ENCODE assay signal across 10 cellular contexts in genomic region chr16:20911361-20911760, GRCh38. TPM values are rescaled to one million over a fixed set of nuclear protein-coding genes. Genes with fewer than 3 reads are reported as not detected.
DNase-seq lines count a peak whose midpoint lies in the region; ATAC-seq and TF ChIP-seq lines count a peak whose summit lies in the region.
"Had no signal": no experiment of that assay in that cellular context is flagged by ENCODE, and none has a peak within 500 bp of the region (broad histone marks: within the 10 kb centered on the region; RNA-seq: fewer than 3 reads in every experiment).

No MANE protein-coding gene starts in this region.

- H3K9me3 Mint-ChIP-seq in activated CD4-positive, alpha-beta T cell treated with anti-CD3 and anti-CD28 coated beads, Interleukin-2, amount 10 ng/mL, durations not matched to agents 24 days and 14 days = no peaks in the 10 kb centered on the region
- H3K9me3 Mint-ChIP-seq in activated CD4-positive, alpha-beta memory T cell treated with anti-CD3 and anti-CD28 coated beads, Interleukin-2, amount 10 ng/mL, durations not matched to agents 7 days and 5 days = no peaks in the 10 kb centered on the region

- H3K27me3 Mint-ChIP-seq in activated CD4-positive, alpha-beta T cell treated with anti-CD3 and anti-CD28 coated beads, Interleukin-2, amount 10 ng/mL, durations not matched to agents 24 days and 14 days = no peaks in the 10 kb centered on the region
- H3K27me3 Mint-ChIP-seq in activated CD4-positive, alpha-beta memory T cell treated with anti-CD3 and anti-CD28 coated beads, Interleukin-2, amount 10 ng/mL, durations not matched to agents 7 days and 5 days = no peaks in the 10 kb centered on the region
- H3K27me3 Mint-ChIP-seq: B cell had no signal

- peaks cover 20% of the 10 kb centered on the region for H3K36me3 Mint-ChIP-seq in activated CD4-positive, alpha-beta T cell treated with anti-CD3 and anti-CD28 coated beads, Interleukin-2, amount 10 ng/mL, durations not matched to agents 24 days and 14 days (ENCODE audit: low read depth)
- H3K36me3 Mint-ChIP-seq in activated CD4-positive, alpha-beta memory T cell treated with anti-CD3 and anti-CD28 coated beads, Interleukin-2, amount 10 ng/mL, durations not matched to agents 7 days and 5 days (ENCODE audit: low read depth) = peaks cover 46% of the 10 kb centered on the region

- H3K4me3 ChIP-seq in fibroblast of pulmonary artery (replicated peaks; ENCODE audit: low read depth, low read length) (no peak overlapping the region), subcutaneous abdominal adipose tissue (ENCODE audit: low read depth in 1 of 5, low read length in 5 of 5) (no peak overlapping the region)
- H3K4me3 ChIP-seq: dorsolateral prefrontal cortex had no signal

- no peaks in the 10 kb centered on the region for H3K9me3 ChIP-seq in subcutaneous abdominal adipose tissue (ENCODE audit: control insufficient read depth in 5 of 5, low read length in 5 of 5)

- peak overlapping the region; percentile 8 to 79 (median 35) for H3K9ac ChIP-seq in subcutaneous abdominal adipose tissue (ENCODE audit: low read length in 5 of 5)

- intact Hi-C loops in activated CD4-positive, alpha-beta T cell treated with anti-CD3 and anti-CD28 coated beads, Interleukin-2, amount 10 ng/mL, durations not matched to agents 24 days and 14 days (cut with micrococcal nuclease) = loop anchor here (1.0 to 5.0 kb wide), 3 partner anchors 11 to 39 kb away; partner anchors contain the start of genes DCUN1D3 and LYRM1

- H3K36me3 ChIP-seq in subcutaneous abdominal adipose tissue (ENCODE audit: control insufficient read depth in 5 of 5, insufficient read depth in 5 of 5, low read length in 5 of 5) = no peaks in the 10 kb centered on the region

- peak overlapping the region; percentile 62 for H3K4me3 Mint-ChIP-seq in activated CD4-positive, alpha-beta T cell treated with anti-CD3 and anti-CD28 coated beads, Interleukin-2, amount 10 ng/mL, durations not matched to agents 24 days and 14 days
- peak overlapping the region; percentile 0 for H3K4me3 Mint-ChIP-seq in activated CD4-positive, alpha-beta memory T cell treated with anti-CD3 and anti-CD28 coated beads, Interleukin-2, amount 10 ng/mL, durations not matched to agents 7 days and 5 days
- H3K4me3 Mint-ChIP-seq: B cell had no signal

- TF ChIP-seq POLR2A in GM18505 (IDR thresholded peaks at IDR 0.05; ENCODE audit: borderline replicate concordance, extremely low read depth, insufficient read depth, insufficient read length) = no peak

- peaks cover 25 to 78% (median 70%) of the 10 kb centered on the region in 5 donors for H3K4me1 ChIP-seq in subcutaneous abdominal adipose tissue (ENCODE audit: control insufficient read depth in 5 of 5, insufficient read depth in 5 of 5, low read length in 5 of 5)

- H3K27ac ChIP-seq in subcutaneous abdominal adipose tissue (ENCODE audit: low read depth, low read length) = peak overlapping the region; percentile 97

- peaks cover 38% of the 10 kb centered on the region for H3K4me1 Mint-ChIP-seq in activated CD4-positive, alpha-beta T cell treated with anti-CD3 and anti-CD28 coated beads, Interleukin-2, amount 10 ng/mL, durations not matched to agents 24 days and 14 days
- H3K4me1 Mint-ChIP-seq in activated CD4-positive, alpha-beta memory T cell treated with anti-CD3 and anti-CD28 coated beads, Interleukin-2, amount 10 ng/mL, durations not matched to agents 7 days and 5 days = peaks cover 67% of the 10 kb centered on the region

- TF ChIP-seq CTCF in fibroblast of pulmonary artery (IDR thresholded peaks at IDR 0.05; ENCODE audit: low read length, missing control alignments) = no peak

- CTCF ChIA-PET in activated CD4-positive, alpha-beta memory T cell treated with anti-CD3 and anti-CD28 coated beads, Interleukin-2, amount 10 ng/mL, durations not matched to agents 7 days and 5 days (lab: Charles Lee) = interaction anchor here (1.1 to 2.6 kb wide), 7 partner anchors 8 to 37 kb away, joined by 3 to 8 read pairs (median 3); partner anchors contain the start of genes DCUN1D3 and LYRM1

- no peak for ATAC-seq in GM18505 (IDR thresholded peaks at IDR 0.05; ENCODE audit: unreplicated experiment)

- no peak for DNase-seq in activated CD4-positive, alpha-beta T cell treated with anti-CD3 and anti-CD28 coated beads, Interleukin-2, amount 10 ng/mL, durations not matched to agents 24 days and 14 days
- DNase-seq in activated CD4-positive, alpha-beta T cell treated with anti-CD3 and anti-CD28 coated beads for 48 hours = no peak
- no peak for DNase-seq in activated CD4-positive, alpha-beta memory T cell treated with anti-CD3 and anti-CD28 coated beads, Interleukin-2, amount 10 ng/mL, durations not matched to agents 7 days and 5 days
- DNase-seq in fibroblast of pulmonary artery (ENCODE audit: low read depth) (peak; percentile 53), islet precursor cell (no peak), NCI-H1105 (lab: John Stamatoyannopoulos, UW) (no peak)
- DNase-seq: dorsolateral prefrontal cortex had no signal

- POLR2A ChIA-PET in activated CD4-positive, alpha-beta memory T cell treated with anti-CD3 and anti-CD28 coated beads, Interleukin-2, amount 10 ng/mL, durations not matched to agents 7 days and 5 days (lab: Charles Lee) = interaction anchor here (0.8 to 7.8 kb wide), 9 partner anchors 11 to 105 kb away, joined by 3 to 76 read pairs (median 6); partner anchors contain the start of genes DCUN1D3, ERI2, LYRM1 and REXO5

- no peaks in the 10 kb centered on the region for H3K27me3 ChIP-seq in subcutaneous abdominal adipose tissue (ENCODE audit: control insufficient read depth in 5 of 5, insufficient read depth in 4 of 5, low read length in 5 of 5)
- H3K27me3 ChIP-seq: dorsolateral prefrontal cortex had no signal

- H3K27ac Mint-ChIP-seq in activated CD4-positive, alpha-beta T cell treated with anti-CD3 and anti-CD28 coated beads, Interleukin-2, amount 10 ng/mL, durations not matched to agents 24 days and 14 days = peak overlapping the region; percentile 87
- H3K27ac Mint-ChIP-seq in activated CD4-positive, alpha-beta memory T cell treated with anti-CD3 and anti-CD28 coated beads, Interleukin-2, amount 10 ng/mL, durations not matched to agents 7 days and 5 days = peak overlapping the region; percentile 84
- H3K27ac Mint-ChIP-seq: B cell had no signal

RNA-seq across cellular contexts. Expression of gene LYRM1, which starts 10.8 kb away (rescaled TPM):
- 20.9 and 26.5 TPM in 2 replicates for total RNA-seq in activated CD4-positive, alpha-beta T cell treated with anti-CD3 and anti-CD28 coated beads, Interleukin-2, amount 10 ng/mL, durations not matched to agents 24 days and 14 days
- total RNA-seq in activated CD4-positive, alpha-beta memory T cell treated with anti-CD3 and anti-CD28 coated beads, Interleukin-2, amount 10 ng/mL, durations not matched to agents 7 days and 5 days = 10 to 100 TPM; 45.2 to 47.0 TPM

RNA-seq across cellular contexts. Expression of gene DCUN1D3, which starts 11.2 kb away (rescaled TPM):
- 10.8 and 12.3 TPM in 2 replicates for total RNA-seq in activated CD4-positive, alpha-beta T cell treated with anti-CD3 and anti-CD28 coated beads, Interleukin-2, amount 10 ng/mL, durations not matched to agents 24 days and 14 days
- total RNA-seq in activated CD4-positive, alpha-beta memory T cell treated with anti-CD3 and anti-CD28 coated beads, Interleukin-2, amount 10 ng/mL, durations not matched to agents 7 days and 5 days = 10 to 100 TPM; 20.7 to 21.6 TPM
